19 cellular contexts compared by ENCODE assay signal in genomic region chr9:24580005-24580404, GRCh38. TPM values are rescaled to one million over a fixed set of nuclear protein-coding genes. Genes with fewer than 3 reads are reported as not detected.
"Had no signal": no experiment of that assay in that cellular context is flagged by ENCODE, and none has a peak within 500 bp of the region (broad histone marks: within the 10 kb centered on the region; RNA-seq: fewer than 3 reads in every experiment).

No MANE protein-coding gene starts in this region.

RNA-seq across cellular contexts. Expression of gene IZUMO3, which starts 34.3 kb away (rescaled TPM):
- total RNA-seq: activated B cell treated with CpG ODN at 0.5 μM for 24 hours; activated CD4-positive, alpha-beta memory T cell treated with anti-CD3 and anti-CD28 coated beads for 36 hours; activated naive CD4-positive, alpha-beta T cell treated with anti-CD3 and anti-CD28 coated beads for 36 hours; activated naive CD4-positive, alpha-beta T cell treated with anti-CD3 and anti-CD28 coated beads, Interleukin-2, amount 50 U/mL, for 72 hours; activated T-cell treated with anti-CD3 and anti-CD28 coated beads, Interleukin-2, amount 50 U/mL, for 4 hours; activated T-helper 1 cell treated with anti-CD3 and anti-CD28 coated beads, Interleukin-12 subunit alpha, Interleukin-12 subunit beta, Interleukin-2, Interleukin-4 antibody, amounts not matched to agents 30 ng/mL and 10 ng/mL and 1 ng/mL, durations not matched to agents 14 hours and 24 hours and 36 hours; adrenal gland; astrocyte; body of pancreas; breast epithelium; cardiac septum; LHCN-M2; NCI-H460; OCI-LY7; PC-9; Right ventricle myocardium inferior; SK-MEL-5; T-cell; T-helper 17 cell had no signal
- polyA plus RNA-seq: adrenal gland had no signal
